In genomic region chr11:15770798-15771414, GRCh38 we compare ENCODE assay signal across 9 cellular contexts.
DNase-seq lines count a peak whose midpoint lies in the region; ATAC-seq, FAIRE-seq and TF ChIP-seq lines count a peak whose summit lies in the region.
"Had no signal": no experiment of that assay in that cellular context is flagged by ENCODE, and none has a peak within 500 bp of the region (broad histone marks: within the 10 kb centered on the region; RNA-seq: fewer than 3 reads in every experiment).

No MANE protein-coding gene starts in this region.

- no peaks in the 10 kb centered on the region for H3K27me3 Mint-ChIP-seq in Caco-2 (ENCODE audit: insufficient read depth, unreplicated experiment)
- no peaks in the 10 kb centered on the region for H3K27me3 Mint-ChIP-seq in neural crest cell (ENCODE audit: low read depth)

- no peaks in the 10 kb centered on the region for H3K79me2 ChIP-seq in H1 (ENCODE audit: control insufficient read depth in 1 of 2, insufficient read depth in 2 of 2, low read length in 2 of 2)

- no peak overlapping the region for H2BK120ac ChIP-seq in H1 (replicated peaks; ENCODE audit: low read depth, low read length)

- H3K56ac ChIP-seq in H1 (replicated peaks; ENCODE audit: insufficient read length, low read depth, low read length) = no peak overlapping the region

- TF ChIP-seq RAD21 in H1 (IDR thresholded peaks at IDR 0.05 in 1 of 2, conservative IDR thresholded peaks at IDR 0.05 in 1 of 2; ENCODE audit: low read depth in 2 of 2, low read length in 2 of 2) = peak; percentile 59 to 72

- H3K4ac ChIP-seq in H1 (replicated peaks; ENCODE audit: insufficient read length, low read depth, low read length) = no peak overlapping the region

- no peak for TF ChIP-seq EP300 in H1 (IDR thresholded peaks at IDR 0.05; ENCODE audit: borderline replicate concordance in 1 of 2, low read depth in 2 of 2, low read length in 2 of 2)

- no peak overlapping the region for H3K18ac ChIP-seq in H1 (ENCODE audit: extremely low read depth, low read length)

- no peaks in the 10 kb centered on the region for H3K23me2 ChIP-seq in H1 (ENCODE audit: low read depth, low read length)

- no peak overlapping the region for H4K5ac ChIP-seq in H1 (ENCODE audit: insufficient read length, low read depth, low read length)

- H3K4me2 ChIP-seq in H1 (ENCODE audit: insufficient read depth in 1 of 2, low read depth in 2 of 2, low read length in 2 of 2) = no peak overlapping the region

- H3K79me1 ChIP-seq in H1 (ENCODE audit: low read depth, low read length) = no peaks in the 10 kb centered on the region

- WGBS in H1 (ENCODE audit: extremely low coverage in 1 of 2, insufficient coverage in 1 of 2, insufficient read length in 1 of 2, insufficient replicate concordance in 2 of 2, low coverage in 1 of 2, low lambda C conversion rate in 2 of 2, missing lambda C conversion rate in 1 of 2), 2 experiments = 93% methylated on average over 1 of the region's 1 CpG; no CpG with 5 or more reads in 1 of the 2 experiments

- H2BK20ac ChIP-seq in H1 (ENCODE audit: low read length) = no peak overlapping the region

- H3K27me3 ChIP-seq in Caco-2 (replicated peaks; ENCODE audit: control insufficient read depth, insufficient read depth, low read length) (no peaks in the 10 kb centered on the region), H1 (replicated peaks in 1 of 4; ENCODE audit: control insufficient read depth in 3 of 4, extremely low read depth in 1 of 4, insufficient read depth in 3 of 4, low read length in 3 of 4) (no peaks in the 10 kb centered on the region)
- H3K27me3 ChIP-seq in effector memory CD4-positive, alpha-beta T cell (replicated peaks; ENCODE audit: control insufficient read depth, insufficient read depth, low read length, poor library complexity, severe bottlenecking) = no peaks in the 10 kb centered on the region

- H4K91ac ChIP-seq in H1 (replicated peaks; ENCODE audit: insufficient read length, low read length) = no peak overlapping the region

- FAIRE-seq in H1 (lab: Jason Lieb, UNC) = peak; percentile 66

- no peak overlapping the region for H2BK12ac ChIP-seq in H1 (ENCODE audit: low read depth, low read length)

- no peak overlapping the region for H2BK5ac ChIP-seq in H1 (ENCODE audit: low read depth, low read length)

- H3K4me1 ChIP-seq in Caco-2 = peaks cover 27% of the 10 kb centered on the region
- no peaks in the 10 kb centered on the region for H3K4me1 ChIP-seq in H1 (replicated peaks in 1 of 4; ENCODE audit: control insufficient read depth in 3 of 4, insufficient read depth in 4 of 4, low read length in 3 of 4)
- H3K4me1 ChIP-seq in effector memory CD4-positive, alpha-beta T cell (ENCODE audit: control insufficient read depth, insufficient read depth, low read length, poor library complexity, severe bottlenecking) = no peaks in the 10 kb centered on the region

- TF ChIP-seq POLR2A in H1 (IDR thresholded peaks at IDR 0.05; ENCODE audit: control extremely low read depth in 1 of 2, low read depth in 2 of 2, low read length in 2 of 2) = no peak

- no peaks in the 10 kb centered on the region for H3K9me3 ChIP-seq in Caco-2
- H3K9me3 ChIP-seq in H1 (ENCODE audit: insufficient read depth in 2 of 2, low read depth in 1 of 2, low read length in 1 of 2) = no peaks in the 10 kb centered on the region
- no peaks in the 10 kb centered on the region for H3K9me3 ChIP-seq in effector memory CD4-positive, alpha-beta T cell (ENCODE audit: control insufficient read depth, low read length)

- H3K27ac Mint-ChIP-seq in Caco-2 (ENCODE audit: unreplicated experiment) = no peak overlapping the region
- no peak overlapping the region for H3K27ac Mint-ChIP-seq in neural crest cell (ENCODE audit: unreplicated experiment)

- H2BK15ac ChIP-seq in H1 (ENCODE audit: low read length) = no peak overlapping the region

- no peak overlapping the region for H2AFZ ChIP-seq in H1 (ENCODE audit: low read length)

- intact Hi-C loops in Caco-2 (cut with micrococcal nuclease; ENCODE audit: unreplicated experiment) = no loop called here

- H3K4me3 ChIP-seq in Caco-2 (ENCODE audit: low read depth, low read length) = no peak overlapping the region
- no peak overlapping the region for H3K4me3 ChIP-seq in H1 (ENCODE audit: extremely low read depth in 1 of 4, insufficient read depth in 2 of 4, low read depth in 3 of 4, low read length in 4 of 4)
- no peak overlapping the region for H3K4me3 ChIP-seq in effector memory CD4-positive, alpha-beta T cell (ENCODE audit: insufficient read depth, low read depth, low read length, poor library complexity, severe bottlenecking)

- peaks cover 29% of the 10 kb centered on the region for H3K4me1 Mint-ChIP-seq in Caco-2 (ENCODE audit: low read depth, unreplicated experiment)
- peaks cover 26% of the 10 kb centered on the region for H3K4me1 Mint-ChIP-seq in neural crest cell

- no peak overlapping the region for H3K14ac ChIP-seq in H1 (ENCODE audit: insufficient read length)

- ATAC-seq in GM19351 (IDR thresholded peaks at IDR 0.05; ENCODE audit: unreplicated experiment) (peak; percentile 74), HG02610 (IDR thresholded peaks at IDR 0.05; ENCODE audit: unreplicated experiment) (no peak)
- ATAC-seq: left colon had no signal

- H3K23ac ChIP-seq in H1 (ENCODE audit: insufficient read length) = no peak overlapping the region

- peaks cover 29% of the 10 kb centered on the region for H3K9me3 Mint-ChIP-seq in Caco-2 (ENCODE audit: unreplicated experiment)
- peaks cover 5% of the 10 kb centered on the region for H3K9me3 Mint-ChIP-seq in neural crest cell

- no peaks in the 10 kb centered on the region for H3K36me3 ChIP-seq in Caco-2 (ENCODE audit: control insufficient read depth, insufficient read depth, low read length)
- no peaks in the 10 kb centered on the region for H3K36me3 ChIP-seq in H1 (ENCODE audit: control insufficient read depth in 2 of 4, insufficient read depth in 4 of 4, low read length in 3 of 4)
- H3K36me3 ChIP-seq in effector memory CD4-positive, alpha-beta T cell (ENCODE audit: control insufficient read depth, insufficient read depth, low read length) = no peaks in the 10 kb centered on the region

- H3K36me3 Mint-ChIP-seq in Caco-2 (ENCODE audit: insufficient read depth, unreplicated experiment) (peaks cover 8% of the 10 kb centered on the region), neural crest cell (ENCODE audit: low read depth) (peaks cover under 1% of the 10 kb centered on the region)

- H3K4me3 Mint-ChIP-seq in Caco-2 (ENCODE audit: unreplicated experiment) (no peak overlapping the region), neural crest cell (no peak overlapping the region)

- CTCF ChIA-PET in Caco-2 (lab: Charles Lee) (no interaction called here), H1 (lab: Charles Lee; ENCODE audit: partially characterized antibody) (interaction anchor here (0.6 to 6.2 kb wide), 10 partner anchors 9 to 162 kb away, joined by 3 to 33 read pairs (median 4); no protein-coding TSS in a partner anchor)

- TF ChIP-seq CTCF in Caco-2 (IDR thresholded peaks at IDR 0.05; ENCODE audit: insufficient read depth in 1 of 2, low read depth in 1 of 2, low read length in 1 of 2, severe bottlenecking in 1 of 2, unreplicated experiment in 1 of 2) (peak; percentile 48 to 53), H1 (IDR thresholded peaks at IDR 0.05; ENCODE audit: control extremely low read depth in 1 of 3, insufficient read depth in 1 of 3, low read depth in 1 of 3, low read length in 3 of 3) (peak; percentile 69 to 85 (median 71)), neural crest cell (conservative IDR thresholded peaks at IDR 0.05) (peak; percentile 61)

- H3K9ac ChIP-seq in H1 (replicated peaks in 1 of 4; ENCODE audit: extremely low read depth in 1 of 4, low read depth in 3 of 4, low read length in 3 of 4) = no peak overlapping the region

- POLR2A ChIA-PET in Caco-2 (lab: Charles Lee) (no interaction called here), H1 (lab: Charles Lee; ENCODE audit: partially characterized antibody) (no interaction called here)

- BruUV-seq in Caco-2 (replicated peaks; lab: Mats Ljungman, UMichigan) = no TSS peak

- H4K20me1 ChIP-seq in H1 (replicated peaks in 1 of 2; ENCODE audit: control insufficient read depth in 1 of 2, insufficient read depth in 2 of 2, low read length in 2 of 2) = no peaks in the 10 kb centered on the region

- H2AK5ac ChIP-seq in H1 (ENCODE audit: low read depth, low read length) = no peak overlapping the region

- DNase-seq in Caco-2 (peak; percentile 40 to 48), NCI-H69 (lab: John Stamatoyannopoulos, UW) (peak; percentile 56), H1 (ENCODE audit: low read depth in 1 of 2, low spot score in 2 of 2) (peak; percentile 13 to 84), neural crest cell (ENCODE audit: low read depth, low spot score) (peak; percentile 38), SIG-M5 treated with dmso at 0.1 percent for 504 hours (lab: John Stamatoyannopoulos, UW; ENCODE audit: unreplicated experiment) (no peak)
- no peak for DNase-seq in effector memory CD4-positive, alpha-beta T cell

- H3K27ac ChIP-seq in H1 (ENCODE audit: low read depth, low read length) = no peak overlapping the region
- no peak overlapping the region for H3K27ac ChIP-seq in effector memory CD4-positive, alpha-beta T cell (ENCODE audit: insufficient read depth, low read length, poor library complexity, severe bottlenecking)

- H4K8ac ChIP-seq in H1 (ENCODE audit: extremely low read depth, insufficient read depth, low read length) = no peak overlapping the region

TF ChIP-seq in H1, 55 proteins besides CTCF, POLR2A, EP300 and RAD21 (continues in another document):
- TF ChIP-seq USF2 (IDR thresholded peaks at IDR 0.05; ENCODE audit: low read length) (no peak), YY1 (IDR thresholded peaks at IDR 0.05; ENCODE audit: low read depth, low read length) (no peak), CTBP2 (IDR thresholded peaks at IDR 0.05; ENCODE audit: borderline replicate concordance, insufficient read depth, insufficient read length, low read length) (no peak), POU5F1 (IDR thresholded peaks at IDR 0.05; ENCODE audit: low read depth, low read length) (no peak), SRF (IDR thresholded peaks at IDR 0.05; ENCODE audit: low read depth, low read length) (no peak), ATF3 (IDR thresholded peaks at IDR 0.05; ENCODE audit: insufficient read depth, low read depth, low read length) (no peak), KDM1A (IDR thresholded peaks at IDR 0.05; ENCODE audit: borderline replicate concordance, low read length) (no peak), ASH2L (IDR thresholded peaks at IDR 0.05; ENCODE audit: low read length) (no peak)

Comparison
In these comparisons a context has a peak if more than half of its experiments do, and no peak if none do; other contexts are left out.
1. DNase-seq: peak in Caco-2 (2 of 2), NCI-H69 (single experiment), H1 (2 of 2) and neural crest cell (single experiment); none in SIG-M5 treated with dmso at 0.1 percent for 504 hours (single experiment) and effector memory CD4-positive, alpha-beta T cell (0 of 3).
2. Peak in every context shown above with its lines, with median percentiles within 50 percentile points of each other: CTCF ChIP-seq.